ENCODE assay signal across 1 cellular context in the genomic region with DNA sequence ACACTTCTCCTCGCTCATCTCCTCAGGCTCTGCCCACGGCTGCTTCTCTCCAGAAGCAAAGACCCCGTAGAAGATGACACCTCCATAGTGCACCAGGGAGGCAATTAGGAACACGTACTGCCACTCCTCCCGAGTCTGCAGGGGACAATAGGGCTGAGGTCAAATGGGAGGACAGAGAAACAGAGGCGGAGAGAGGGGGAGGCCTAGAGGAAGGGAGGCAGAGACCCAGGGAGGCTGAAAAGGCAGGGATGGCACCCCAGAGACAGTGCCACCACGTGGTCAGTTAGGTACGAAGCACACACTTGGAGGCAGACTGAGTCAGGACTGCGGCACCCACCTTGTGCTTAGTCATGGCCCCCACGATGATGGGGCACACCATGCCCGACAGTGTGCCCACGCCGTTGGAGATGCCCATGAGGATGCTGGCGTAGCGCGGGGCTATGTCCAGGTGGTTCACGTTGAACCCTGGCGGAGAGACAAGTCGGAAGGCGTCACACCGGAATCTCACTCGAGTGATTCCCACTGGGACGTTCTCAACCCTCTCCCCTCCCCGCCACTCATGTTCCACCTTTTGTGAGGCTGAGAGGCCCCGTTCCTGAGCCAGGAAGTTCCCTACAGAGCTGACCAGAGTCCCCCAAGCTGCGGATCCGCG.
TF ChIP-seq lines count a peak whose summit lies in the region.

No MANE protein-coding gene starts in this region.

TF ChIP-seq in K562, 482 proteins besides CTCF, POLR2A, EP300 and RAD21 (continued from another document and continues in another):
- TF ChIP-seq, protein P1, sequence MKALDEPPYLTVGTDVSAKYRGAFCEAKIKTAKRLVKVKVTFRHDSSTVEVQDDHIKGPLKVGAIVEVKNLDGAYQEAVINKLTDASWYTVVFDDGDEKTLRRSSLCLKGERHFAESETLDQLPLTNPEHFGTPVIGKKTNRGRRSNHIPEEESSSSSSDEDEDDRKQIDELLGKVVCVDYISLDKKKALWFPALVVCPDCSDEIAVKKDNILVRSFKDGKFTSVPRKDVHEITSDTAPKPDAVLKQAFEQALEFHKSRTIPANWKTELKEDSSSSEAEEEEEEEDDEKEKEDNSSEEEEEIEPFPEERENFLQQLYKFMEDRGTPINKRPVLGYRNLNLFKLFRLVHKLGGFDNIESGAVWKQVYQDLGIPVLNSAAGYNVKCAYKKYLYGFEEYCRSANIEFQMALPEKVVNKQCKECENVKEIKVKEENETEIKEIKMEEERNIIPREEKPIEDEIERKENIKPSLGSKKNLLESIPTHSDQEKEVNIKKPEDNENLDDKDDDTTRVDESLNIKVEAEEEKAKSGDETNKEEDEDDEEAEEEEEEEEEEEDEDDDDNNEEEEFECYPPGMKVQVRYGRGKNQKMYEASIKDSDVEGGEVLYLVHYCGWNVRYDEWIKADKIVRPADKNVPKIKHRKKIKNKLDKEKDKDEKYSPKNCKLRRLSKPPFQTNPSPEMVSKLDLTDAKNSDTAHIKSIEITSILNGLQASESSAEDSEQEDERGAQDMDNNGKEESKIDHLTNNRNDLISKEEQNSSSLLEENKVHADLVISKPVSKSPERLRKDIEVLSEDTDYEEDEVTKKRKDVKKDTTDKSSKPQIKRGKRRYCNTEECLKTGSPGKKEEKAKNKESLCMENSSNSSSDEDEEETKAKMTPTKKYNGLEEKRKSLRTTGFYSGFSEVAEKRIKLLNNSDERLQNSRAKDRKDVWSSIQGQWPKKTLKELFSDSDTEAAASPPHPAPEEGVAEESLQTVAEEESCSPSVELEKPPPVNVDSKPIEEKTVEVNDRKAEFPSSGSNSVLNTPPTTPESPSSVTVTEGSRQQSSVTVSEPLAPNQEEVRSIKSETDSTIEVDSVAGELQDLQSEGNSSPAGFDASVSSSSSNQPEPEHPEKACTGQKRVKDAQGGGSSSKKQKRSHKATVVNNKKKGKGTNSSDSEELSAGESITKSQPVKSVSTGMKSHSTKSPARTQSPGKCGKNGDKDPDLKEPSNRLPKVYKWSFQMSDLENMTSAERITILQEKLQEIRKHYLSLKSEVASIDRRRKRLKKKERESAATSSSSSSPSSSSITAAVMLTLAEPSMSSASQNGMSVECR (CRISPR knock-in tag; IDR thresholded peaks at IDR 0.05) = 0 out of 2 replicates have a peak, but pooled peaks have one; percentile 29
- TF ChIP-seq NR3C1 (CRISPR knock-in tag; IDR thresholded peaks at IDR 0.05) (0 out of 2 replicates have a peak, but pooled peaks have one; percentile 33), WHSC1 (IDR thresholded peaks at IDR 0.05; ENCODE audit: low read length) (peak; percentile 35), RBM39 (optimal IDR thresholded peaks at IDR 0.05; ENCODE audit: low read depth, low read length) (peak; percentile 28), JUND (IDR thresholded peaks at IDR 0.05; ENCODE audit: borderline replicate concordance, low read depth, low read length) (peak; percentile 20; the same call in 1 of the 2 replicates), JUND (tag; IDR thresholded peaks at IDR 0.05; ENCODE audit: borderline replicate concordance, low read depth, low read length) (0 out of 3 replicates have a peak, but pooled peaks have one; percentile 24), SRF (CRISPR knock-in tag; IDR thresholded peaks at IDR 0.05) (peak in 1 of 2 experiments; percentile 44; a peak in 1 of 4 replicates), ZBTB1 (CRISPR knock-in tag; IDR thresholded peaks at IDR 0.05; ENCODE audit: borderline replicate concordance, low read depth) (no peak; the same call in 1 of the 2 replicates), MYNN (IDR thresholded peaks at IDR 0.05) (peak; percentile 60; the same call in 1 of the 2 replicates), MYNN (CRISPR knock-in tag; IDR thresholded peaks at IDR 0.05) (no peak), ZNF75A (CRISPR knock-in tag; IDR thresholded peaks at IDR 0.05) (no peak), ZNF316 (IDR thresholded peaks at IDR 0.05) (peak; percentile 68), ZKSCAN1 (IDR thresholded peaks at IDR 0.05; ENCODE audit: low read depth, low read length) (no peak), L3MBTL2 (IDR thresholded peaks at IDR 0.05) (peak; percentile 78), TRIM28 (IDR thresholded peaks at IDR 0.05) (no peak), SMARCA4 (IDR thresholded peaks at IDR 0.05) (0 out of 2 replicates have a peak, but pooled peaks have one; percentile 9), ZSCAN32 (CRISPR knock-in tag; IDR thresholded peaks at IDR 0.05) (no peak), MECOM (CRISPR knock-in tag; IDR thresholded peaks at IDR 0.05) (0 out of 2 replicates have a peak, but pooled peaks have one; percentile 32), FOXK1 (CRISPR knock-in tag; IDR thresholded peaks at IDR 0.05; ENCODE audit: borderline replicate concordance) (peak; percentile 79; the same call in 1 of the 2 replicates), NFRKB (IDR thresholded peaks at IDR 0.05; ENCODE audit: low read depth) (0 out of 2 replicates have a peak, but pooled peaks have one; percentile 27), BCOR (IDR thresholded peaks at IDR 0.05) (peak; percentile 74; the same call in 1 of the 2 replicates), MAZ (CRISPR knock-in tag; conservative IDR thresholded peaks at IDR 0.05 in 1 of 2, IDR thresholded peaks at IDR 0.05 in 1 of 2) (0 out of 4 replicates have a peak, but pooled peaks of 1 of the 2 experiments have one; percentile 31), MAFG (tag; conservative IDR thresholded peaks at IDR 0.05) (peak; percentile 37), SETDB1 (IDR thresholded peaks at IDR 0.05; ENCODE audit: low read length) (no peak), LARP7 (IDR thresholded peaks at IDR 0.05) (no peak), CREB1 (IDR thresholded peaks at IDR 0.05) (no peak), CREB1 (CRISPR knock-in tag; IDR thresholded peaks at IDR 0.05) (peak; percentile 35; the same call in 1 of the 2 replicates), ZNF282 (CRISPR knock-in tag; IDR thresholded peaks at IDR 0.05) (0 out of 2 replicates have a peak, but pooled peaks have one; percentile 55)
- TF ChIP-seq, protein P2, sequence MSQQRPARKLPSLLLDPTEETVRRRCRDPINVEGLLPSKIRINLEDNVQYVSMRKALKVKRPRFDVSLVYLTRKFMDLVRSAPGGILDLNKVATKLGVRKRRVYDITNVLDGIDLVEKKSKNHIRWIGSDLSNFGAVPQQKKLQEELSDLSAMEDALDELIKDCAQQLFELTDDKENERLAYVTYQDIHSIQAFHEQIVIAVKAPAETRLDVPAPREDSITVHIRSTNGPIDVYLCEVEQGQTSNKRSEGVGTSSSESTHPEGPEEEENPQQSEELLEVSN (IDR thresholded peaks at IDR 0.05; ENCODE audit: borderline replicate concordance in 1 of 2, extremely low read depth in 1 of 2, insufficient read depth in 1 of 2, insufficient read length in 1 of 2, low read depth in 1 of 2, low read length in 1 of 2, poor library complexity in 1 of 2, severe bottlenecking in 1 of 2) = peak; percentile 69 to 94
- TF ChIP-seq, protein P3, sequence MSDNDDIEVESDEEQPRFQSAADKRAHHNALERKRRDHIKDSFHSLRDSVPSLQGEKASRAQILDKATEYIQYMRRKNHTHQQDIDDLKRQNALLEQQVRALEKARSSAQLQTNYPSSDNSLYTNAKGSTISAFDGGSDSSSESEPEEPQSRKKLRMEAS (CRISPR knock-in tag; IDR thresholded peaks at IDR 0.05) = peak; percentile 89
- TF ChIP-seq, protein P4, sequence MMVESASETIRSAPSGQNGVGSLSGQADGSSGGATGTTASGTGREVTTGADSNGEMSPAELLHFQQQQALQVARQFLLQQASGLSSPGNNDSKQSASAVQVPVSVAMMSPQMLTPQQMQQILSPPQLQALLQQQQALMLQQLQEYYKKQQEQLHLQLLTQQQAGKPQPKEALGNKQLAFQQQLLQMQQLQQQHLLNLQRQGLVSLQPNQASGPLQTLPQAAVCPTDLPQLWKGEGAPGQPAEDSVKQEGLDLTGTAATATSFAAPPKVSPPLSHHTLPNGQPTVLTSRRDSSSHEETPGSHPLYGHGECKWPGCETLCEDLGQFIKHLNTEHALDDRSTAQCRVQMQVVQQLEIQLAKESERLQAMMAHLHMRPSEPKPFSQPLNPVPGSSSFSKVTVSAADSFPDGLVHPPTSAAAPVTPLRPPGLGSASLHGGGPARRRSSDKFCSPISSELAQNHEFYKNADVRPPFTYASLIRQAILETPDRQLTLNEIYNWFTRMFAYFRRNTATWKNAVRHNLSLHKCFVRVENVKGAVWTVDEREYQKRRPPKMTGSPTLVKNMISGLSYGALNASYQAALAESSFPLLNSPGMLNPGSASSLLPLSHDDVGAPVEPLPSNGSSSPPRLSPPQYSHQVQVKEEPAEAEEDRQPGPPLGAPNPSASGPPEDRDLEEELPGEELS (CRISPR knock-in tag; IDR thresholded peaks at IDR 0.05; ENCODE audit: borderline replicate concordance) = peak; percentile 58; the same call in 1 of the 2 replicates
- TF ChIP-seq, protein P5, sequence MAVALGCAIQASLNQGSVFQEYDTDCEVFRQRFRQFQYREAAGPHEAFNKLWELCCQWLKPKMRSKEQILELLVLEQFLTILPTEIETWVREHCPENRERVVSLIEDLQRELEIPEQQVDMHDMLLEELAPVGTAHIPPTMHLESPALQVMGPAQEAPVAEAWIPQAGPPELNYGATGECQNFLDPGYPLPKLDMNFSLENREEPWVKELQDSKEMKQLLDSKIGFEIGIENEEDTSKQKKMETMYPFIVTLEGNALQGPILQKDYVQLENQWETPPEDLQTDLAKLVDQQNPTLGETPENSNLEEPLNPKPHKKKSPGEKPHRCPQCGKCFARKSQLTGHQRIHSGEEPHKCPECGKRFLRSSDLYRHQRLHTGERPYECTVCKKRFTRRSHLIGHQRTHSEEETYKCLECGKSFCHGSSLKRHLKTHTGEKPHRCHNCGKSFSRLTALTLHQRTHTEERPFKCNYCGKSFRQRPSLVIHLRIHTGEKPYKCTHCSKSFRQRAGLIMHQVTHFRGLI (CRISPR knock-in tag; IDR thresholded peaks at IDR 0.05) = no peak
- TF ChIP-seq, protein P6, sequence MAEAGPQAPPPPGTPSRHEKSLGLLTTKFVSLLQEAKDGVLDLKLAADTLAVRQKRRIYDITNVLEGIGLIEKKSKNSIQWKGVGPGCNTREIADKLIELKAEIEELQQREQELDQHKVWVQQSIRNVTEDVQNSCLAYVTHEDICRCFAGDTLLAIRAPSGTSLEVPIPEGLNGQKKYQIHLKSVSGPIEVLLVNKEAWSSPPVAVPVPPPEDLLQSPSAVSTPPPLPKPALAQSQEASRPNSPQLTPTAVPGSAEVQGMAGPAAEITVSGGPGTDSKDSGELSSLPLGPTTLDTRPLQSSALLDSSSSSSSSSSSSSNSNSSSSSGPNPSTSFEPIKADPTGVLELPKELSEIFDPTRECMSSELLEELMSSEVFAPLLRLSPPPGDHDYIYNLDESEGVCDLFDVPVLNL (CRISPR knock-in tag; IDR thresholded peaks at IDR 0.05; ENCODE audit: low read depth) = peak; percentile 59
- TF ChIP-seq, protein P7, sequence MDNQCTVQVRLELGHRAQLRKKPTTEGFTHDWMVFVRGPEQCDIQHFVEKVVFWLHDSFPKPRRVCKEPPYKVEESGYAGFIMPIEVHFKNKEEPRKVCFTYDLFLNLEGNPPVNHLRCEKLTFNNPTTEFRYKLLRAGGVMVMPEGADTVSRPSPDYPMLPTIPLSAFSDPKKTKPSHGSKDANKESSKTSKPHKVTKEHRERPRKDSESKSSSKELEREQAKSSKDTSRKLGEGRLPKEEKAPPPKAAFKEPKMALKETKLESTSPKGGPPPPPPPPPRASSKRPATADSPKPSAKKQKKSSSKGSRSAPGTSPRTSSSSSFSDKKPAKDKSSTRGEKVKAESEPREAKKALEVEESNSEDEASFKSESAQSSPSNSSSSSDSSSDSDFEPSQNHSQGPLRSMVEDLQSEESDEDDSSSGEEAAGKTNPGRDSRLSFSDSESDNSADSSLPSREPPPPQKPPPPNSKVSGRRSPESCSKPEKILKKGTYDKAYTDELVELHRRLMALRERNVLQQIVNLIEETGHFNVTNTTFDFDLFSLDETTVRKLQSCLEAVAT (IDR thresholded peaks at IDR 0.05) = 0 out of 4 replicates have a peak, but pooled peaks of 1 of the 2 experiments have one; percentile 19
- TF ChIP-seq, protein P8, sequence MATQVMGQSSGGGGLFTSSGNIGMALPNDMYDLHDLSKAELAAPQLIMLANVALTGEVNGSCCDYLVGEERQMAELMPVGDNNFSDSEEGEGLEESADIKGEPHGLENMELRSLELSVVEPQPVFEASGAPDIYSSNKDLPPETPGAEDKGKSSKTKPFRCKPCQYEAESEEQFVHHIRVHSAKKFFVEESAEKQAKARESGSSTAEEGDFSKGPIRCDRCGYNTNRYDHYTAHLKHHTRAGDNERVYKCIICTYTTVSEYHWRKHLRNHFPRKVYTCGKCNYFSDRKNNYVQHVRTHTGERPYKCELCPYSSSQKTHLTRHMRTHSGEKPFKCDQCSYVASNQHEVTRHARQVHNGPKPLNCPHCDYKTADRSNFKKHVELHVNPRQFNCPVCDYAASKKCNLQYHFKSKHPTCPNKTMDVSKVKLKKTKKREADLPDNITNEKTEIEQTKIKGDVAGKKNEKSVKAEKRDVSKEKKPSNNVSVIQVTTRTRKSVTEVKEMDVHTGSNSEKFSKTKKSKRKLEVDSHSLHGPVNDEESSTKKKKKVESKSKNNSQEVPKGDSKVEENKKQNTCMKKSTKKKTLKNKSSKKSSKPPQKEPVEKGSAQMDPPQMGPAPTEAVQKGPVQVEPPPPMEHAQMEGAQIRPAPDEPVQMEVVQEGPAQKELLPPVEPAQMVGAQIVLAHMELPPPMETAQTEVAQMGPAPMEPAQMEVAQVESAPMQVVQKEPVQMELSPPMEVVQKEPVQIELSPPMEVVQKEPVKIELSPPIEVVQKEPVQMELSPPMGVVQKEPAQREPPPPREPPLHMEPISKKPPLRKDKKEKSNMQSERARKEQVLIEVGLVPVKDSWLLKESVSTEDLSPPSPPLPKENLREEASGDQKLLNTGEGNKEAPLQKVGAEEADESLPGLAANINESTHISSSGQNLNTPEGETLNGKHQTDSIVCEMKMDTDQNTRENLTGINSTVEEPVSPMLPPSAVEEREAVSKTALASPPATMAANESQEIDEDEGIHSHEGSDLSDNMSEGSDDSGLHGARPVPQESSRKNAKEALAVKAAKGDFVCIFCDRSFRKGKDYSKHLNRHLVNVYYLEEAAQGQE (CRISPR knock-in tag; IDR thresholded peaks at IDR 0.05; ENCODE audit: low read depth) = no peak
- TF ChIP-seq, protein P9, sequence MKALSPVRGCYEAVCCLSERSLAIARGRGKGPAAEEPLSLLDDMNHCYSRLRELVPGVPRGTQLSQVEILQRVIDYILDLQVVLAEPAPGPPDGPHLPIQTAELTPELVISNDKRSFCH (CRISPR knock-in tag; IDR thresholded peaks at IDR 0.05) = no peak
- TF ChIP-seq, protein P9 (tag; IDR thresholded peaks at IDR 0.05) = no peak
- TF ChIP-seq, protein P10, sequence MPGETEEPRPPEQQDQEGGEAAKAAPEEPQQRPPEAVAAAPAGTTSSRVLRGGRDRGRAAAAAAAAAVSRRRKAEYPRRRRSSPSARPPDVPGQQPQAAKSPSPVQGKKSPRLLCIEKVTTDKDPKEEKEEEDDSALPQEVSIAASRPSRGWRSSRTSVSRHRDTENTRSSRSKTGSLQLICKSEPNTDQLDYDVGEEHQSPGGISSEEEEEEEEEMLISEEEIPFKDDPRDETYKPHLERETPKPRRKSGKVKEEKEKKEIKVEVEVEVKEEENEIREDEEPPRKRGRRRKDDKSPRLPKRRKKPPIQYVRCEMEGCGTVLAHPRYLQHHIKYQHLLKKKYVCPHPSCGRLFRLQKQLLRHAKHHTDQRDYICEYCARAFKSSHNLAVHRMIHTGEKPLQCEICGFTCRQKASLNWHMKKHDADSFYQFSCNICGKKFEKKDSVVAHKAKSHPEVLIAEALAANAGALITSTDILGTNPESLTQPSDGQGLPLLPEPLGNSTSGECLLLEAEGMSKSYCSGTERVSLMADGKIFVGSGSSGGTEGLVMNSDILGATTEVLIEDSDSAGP (CRISPR knock-in tag; IDR thresholded peaks at IDR 0.05) = 0 out of 2 replicates have a peak, but pooled peaks have one; percentile 56
